Comparison of ENCODE assay signal across 23 cellular contexts in genomic region chr13:72853000-72853399, GRCh38.
DNase-seq lines count a peak whose midpoint lies in the region; ATAC-seq, FAIRE-seq and TF ChIP-seq lines count a peak whose summit lies in the region.
"Had no signal": no experiment of that assay in that cellular context is flagged by ENCODE, and none has a peak within 500 bp of the region (broad histone marks: within the 10 kb centered on the region; RNA-seq: fewer than 3 reads in every experiment).

No MANE protein-coding gene starts in this region.

- H4K20me1 ChIP-seq in astrocyte (ENCODE audit: insufficient read depth, low read length), result no peaks in the 10 kb centered on the region
- H4K20me1 ChIP-seq: BLaER1 had no signal

- H3K4me3 ChIP-seq in astrocyte (ENCODE audit: insufficient read depth, low read depth, low read length) (no peak overlapping the region), fibroblast of the aortic adventitia (ENCODE audit: low read depth, low read length) (no peak overlapping the region), brain microvascular endothelial cell (ENCODE audit: low read depth, low read length) (no peak overlapping the region)
- H3K4me3 ChIP-seq: BLaER1 had no signal

- no peaks in the 10 kb centered on the region for H3K27me3 Mint-ChIP-seq in astrocyte (ENCODE audit: low read depth, unreplicated experiment)
- H3K27me3 Mint-ChIP-seq: CD4-positive, alpha-beta T cell had no signal

- DNase-seq in SIG-M5 treated with dmso at 0.1 percent for 504 hours (lab: John Stamatoyannopoulos, UW; ENCODE audit: unreplicated experiment), result peak; percentile 8
- no peak for DNase-seq in SIG-M5 (lab: John Stamatoyannopoulos, UW)
- peak; percentile 2 for DNase-seq in astrocyte (ENCODE audit: low read depth)
- DNase-seq in fibroblast of the aortic adventitia (ENCODE audit: low read depth), result peak; percentile 16
- DNase-seq in brain microvascular endothelial cell, result no peak
- DNase-seq in LoVo (ENCODE audit: low spot score), result no peak
- DNase-seq in glomerular visceral epithelial cell (ENCODE audit: extremely low spot score), result no peak
- DNase-seq: ACHN; CD4-positive, alpha-beta T cell; COR-L47; DMS79; H7; NCI-H1105; NCI-H1694; NCI-H2081; NCI-H2171; NCI-H524 treated with DMSO at 0.1 percent for 48 hours; NCI-H82 had no signal

- no peak for FAIRE-seq in astrocyte (lab: Jason Lieb, UNC)
- FAIRE-seq: HTR-8/SVneo had no signal

- no peaks in the 10 kb centered on the region for H3K27me3 ChIP-seq in astrocyte (ENCODE audit: insufficient read depth, low read length)
- no peaks in the 10 kb centered on the region for H3K27me3 ChIP-seq in brain microvascular endothelial cell (replicated peaks)
- H3K27me3 ChIP-seq: BLaER1 had no signal

- in situ Hi-C loops in brain microvascular endothelial cell (cut with HindIII; ENCODE audit: low pct_ligation_motif_present, low sequenced_read_pairs), result no loop called here

- H3K27ac Mint-ChIP-seq in astrocyte (ENCODE audit: unreplicated experiment), result no peak overlapping the region
- H3K27ac Mint-ChIP-seq: CD4-positive, alpha-beta T cell had no signal

- no peak for ATAC-seq in HG03135 (IDR thresholded peaks at IDR 0.05; ENCODE audit: unreplicated experiment)
- ATAC-seq: Right ventricle myocardium inferior had no signal

- no peak overlapping the region for H3K4me3 Mint-ChIP-seq in astrocyte (ENCODE audit: unreplicated experiment)
- H3K4me3 Mint-ChIP-seq: CD4-positive, alpha-beta T cell had no signal

- H3K4me1 ChIP-seq in astrocyte (ENCODE audit: insufficient read depth, low read length), result no peaks in the 10 kb centered on the region

- H3K9me3 ChIP-seq in astrocyte (ENCODE audit: insufficient read depth, low read depth, low read length), result no peaks in the 10 kb centered on the region

- H2AFZ ChIP-seq in astrocyte (ENCODE audit: low read depth, low read length), result no peak overlapping the region

- H3K27ac ChIP-seq in astrocyte (ENCODE audit: low read depth, low read length) (no peak overlapping the region), brain microvascular endothelial cell (no peak overlapping the region)
- H3K27ac ChIP-seq: 22Rv1 had no signal

- H3K36me3 ChIP-seq in astrocyte (ENCODE audit: insufficient read depth, low read length) (no peaks in the 10 kb centered on the region), brain microvascular endothelial cell (replicated peaks) (peaks cover 8% of the 10 kb centered on the region)

- no peaks in the 10 kb centered on the region for H3K79me2 ChIP-seq in astrocyte (ENCODE audit: insufficient read depth, low read length)

- H3K36me3 Mint-ChIP-seq in astrocyte (ENCODE audit: low read depth, unreplicated experiment), result no peaks in the 10 kb centered on the region

- no peak overlapping the region for H3K9ac ChIP-seq in astrocyte (ENCODE audit: low read length)
- H3K9ac ChIP-seq: BLaER1 had no signal

- no peak overlapping the region for H3K4me2 ChIP-seq in astrocyte (ENCODE audit: low read length)
- H3K4me2 ChIP-seq: BLaER1 had no signal

- H3K4me1 Mint-ChIP-seq in astrocyte (ENCODE audit: low read depth, unreplicated experiment), result peaks cover 3% of the 10 kb centered on the region

- no peaks in the 10 kb centered on the region for H3K9me3 Mint-ChIP-seq in astrocyte (ENCODE audit: unreplicated experiment)
- H3K9me3 Mint-ChIP-seq: CD4-positive, alpha-beta T cell had no signal

- TF ChIP-seq CTCF in astrocyte (IDR thresholded peaks at IDR 0.05; ENCODE audit: insufficient read depth, low read depth, low read length) (no peak), fibroblast of the aortic adventitia (IDR thresholded peaks at IDR 0.05; ENCODE audit: insufficient read depth, low read length) (no peak), brain microvascular endothelial cell (IDR thresholded peaks at IDR 0.05; ENCODE audit: low read depth, low read length, missing control alignments) (no peak)

Comparison
In these comparisons a context has a peak if more than half of its experiments do, and no peak if none do; other contexts are left out.
1. DNase-seq: peak in SIG-M5 treated with dmso at 0.1 percent for 504 hours (single experiment), astrocyte (single experiment) and fibroblast of the aortic adventitia (single experiment); none in SIG-M5 (single experiment), brain microvascular endothelial cell (single experiment), LoVo (single experiment) and glomerular visceral epithelial cell (single experiment).